8 cellular contexts compared by ENCODE assay signal in the genomic region with DNA sequence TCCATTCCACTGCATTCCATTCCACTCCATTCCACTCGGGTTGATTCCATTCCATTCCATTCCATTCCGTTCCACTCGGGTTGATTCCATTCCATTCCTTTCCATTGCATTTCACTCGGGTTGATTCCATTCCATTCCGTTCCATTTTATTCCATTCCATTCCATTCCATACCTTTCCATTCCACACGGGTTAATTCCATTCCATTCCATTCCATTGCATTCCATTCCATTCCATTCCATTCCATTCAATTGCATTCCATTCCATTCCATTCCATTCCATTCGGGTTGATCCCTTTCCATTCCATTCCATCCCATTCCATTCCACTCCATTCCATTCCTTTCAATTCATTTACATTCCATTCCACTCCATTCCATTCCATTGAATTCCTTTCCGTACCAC.
A peak's percentile ranks its signal among the peaks of the same experiment; 100 is the strongest.
DNase-seq lines count a peak whose midpoint lies in the region; ATAC-seq lines count a peak whose summit lies in the region.
"Not testable (repeated sequence)": the region's sequence is repeated elsewhere in the genome, so short reads cannot be mapped to it uniquely, and the experiment has no call there.

No MANE protein-coding gene starts in this region.

- H3K36me3 ChIP-seq in HUES64 (ENCODE audit: insufficient read depth, low read length); adipocyte (ENCODE audit: control insufficient read depth, insufficient read depth, low read length, severe bottlenecking): not testable (repeated sequence)

- H3K27ac ChIP-seq in HUES64 (ENCODE audit: low read depth, low read length): not testable (repeated sequence)

- not testable (repeated sequence) for H3K9ac ChIP-seq in HUES64 (ENCODE audit: low read depth, low read length); adipocyte (ENCODE audit: low read length)

- not testable (repeated sequence) for H3K27me3 ChIP-seq in HUES64 (ENCODE audit: insufficient read depth, low read length); adipocyte (replicated peaks; ENCODE audit: control insufficient read depth, insufficient read depth, low read length)

- WGBS in HUES64: 69% methylated on average over 8 of the region's 8 CpGs

- peak; percentile 49 for ATAC-seq in GM21515 (IDR thresholded peaks at IDR 0.05; ENCODE audit: unreplicated experiment)
- ATAC-seq in HG02981 (IDR thresholded peaks at IDR 0.05; ENCODE audit: unreplicated experiment): peak; percentile 40
- peak; percentile 62 for ATAC-seq in stimulated activated naive CD8-positive, alpha-beta T cell treated with anti-CD3 and anti-CD28 coated beads, Interleukin-15, Interleukin-2, amounts not matched to agents 100 U/mL and 50 U/mL, for 24 hours

- peak overlapping the region; percentile 1; the same call in 1 of the 2 replicates for H3K4me3 ChIP-seq in HUES64 (ENCODE audit: low read length)
- not testable (repeated sequence) for H3K4me3 ChIP-seq in adipocyte (ENCODE audit: low read length)

- DNase-seq in ELR (ENCODE audit: low read depth) (peak; percentile 58), adipocyte (ENCODE audit: low read depth) (peak; percentile 55), glomerular visceral epithelial cell (ENCODE audit: extremely low spot score) (peak; percentile 74), lung microvascular endothelial cell (ENCODE audit: low read depth in 2 of 2) (peak; percentile 77 to 78)
- not testable (repeated sequence) for DNase-seq in stimulated activated naive CD8-positive, alpha-beta T cell treated with anti-CD3 and anti-CD28 coated beads, Interleukin-15, Interleukin-2, amounts not matched to agents 100 U/mL and 50 U/mL, for 24 hours

- not testable (repeated sequence) for H3K4me1 ChIP-seq in HUES64 (ENCODE audit: insufficient read depth, low read length); adipocyte (ENCODE audit: control insufficient read depth, insufficient read depth, low read length)

- H3K9me3 ChIP-seq in HUES64 (ENCODE audit: insufficient read depth, low read depth, low read length) (peaks cover 85% of the 10 kb centered on the region), adipocyte (ENCODE audit: control insufficient read depth, low read length) (peaks cover 25% of the 10 kb centered on the region)
